In the genomic region with DNA sequence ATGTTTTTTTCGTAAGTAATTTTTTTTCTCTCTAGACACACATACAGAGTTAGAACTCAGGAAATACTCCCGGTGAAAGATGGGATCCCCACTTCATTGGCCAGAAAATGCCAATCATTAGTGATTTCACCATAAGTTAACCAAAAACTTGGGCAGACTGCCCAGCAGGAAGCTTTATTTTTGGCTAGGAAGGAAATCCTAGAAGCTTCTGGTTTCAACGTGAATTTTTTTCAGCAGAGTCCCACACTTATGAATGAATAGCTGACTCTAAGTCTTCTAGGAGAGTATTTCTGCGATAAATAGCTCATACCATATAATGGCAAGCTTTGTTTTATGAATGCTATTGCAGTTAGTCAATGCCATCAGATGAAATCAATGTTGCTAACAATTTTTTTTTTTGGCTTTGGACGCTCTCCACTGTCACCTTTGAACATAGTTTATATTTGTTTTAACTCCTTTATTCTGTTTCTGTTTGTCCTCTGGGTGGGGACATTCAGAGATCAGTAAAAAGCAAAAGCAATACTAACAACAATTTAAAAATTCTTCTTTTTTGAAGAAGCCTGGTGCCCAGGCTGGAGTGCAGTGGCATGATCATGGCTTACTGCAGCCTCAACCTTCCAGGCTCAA, we compare ENCODE assay signal across 1 cellular context.
A peak's percentile ranks its signal among the peaks of the same experiment; 100 is the strongest.
TF ChIP-seq lines count a peak whose summit lies in the region.

No MANE protein-coding gene starts in this region.

TF ChIP-seq in HepG2, 621 proteins besides CTCF, POLR2A, EP300 and RAD21:
- TF ChIP-seq PPARG (CRISPR knock-in tag; conservative IDR thresholded peaks at IDR 0.05) (0 out of 2 replicates have a peak, but pooled peaks have one; percentile 38), IKZF4 (CRISPR knock-in tag; IDR thresholded peaks at IDR 0.05; ENCODE audit: borderline replicate concordance, low read depth, not compliant biosample characterization) (no peak)
- TF ChIP-seq, protein P1, sequence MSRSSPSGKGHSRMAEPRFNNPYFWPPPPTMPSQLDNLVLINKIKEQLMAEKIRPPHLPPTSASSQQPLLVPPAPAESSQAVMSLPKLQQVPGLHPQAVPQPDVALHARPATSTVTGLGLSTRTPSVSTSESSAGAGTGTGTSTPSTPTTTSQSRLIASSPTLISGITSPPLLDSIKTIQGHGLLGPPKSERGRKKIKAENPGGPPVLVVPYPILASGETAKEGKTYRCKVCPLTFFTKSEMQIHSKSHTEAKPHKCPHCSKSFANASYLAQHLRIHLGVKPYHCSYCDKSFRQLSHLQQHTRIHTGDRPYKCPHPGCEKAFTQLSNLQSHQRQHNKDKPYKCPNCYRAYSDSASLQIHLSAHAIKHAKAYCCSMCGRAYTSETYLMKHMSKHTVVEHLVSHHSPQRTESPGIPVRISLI (CRISPR knock-in tag; IDR thresholded peaks at IDR 0.05; ENCODE audit: borderline replicate concordance): peak; percentile 51; the same call in 1 of the 2 replicates
